Comparison of ENCODE assay signal across 8 cellular contexts in the genomic region with DNA sequence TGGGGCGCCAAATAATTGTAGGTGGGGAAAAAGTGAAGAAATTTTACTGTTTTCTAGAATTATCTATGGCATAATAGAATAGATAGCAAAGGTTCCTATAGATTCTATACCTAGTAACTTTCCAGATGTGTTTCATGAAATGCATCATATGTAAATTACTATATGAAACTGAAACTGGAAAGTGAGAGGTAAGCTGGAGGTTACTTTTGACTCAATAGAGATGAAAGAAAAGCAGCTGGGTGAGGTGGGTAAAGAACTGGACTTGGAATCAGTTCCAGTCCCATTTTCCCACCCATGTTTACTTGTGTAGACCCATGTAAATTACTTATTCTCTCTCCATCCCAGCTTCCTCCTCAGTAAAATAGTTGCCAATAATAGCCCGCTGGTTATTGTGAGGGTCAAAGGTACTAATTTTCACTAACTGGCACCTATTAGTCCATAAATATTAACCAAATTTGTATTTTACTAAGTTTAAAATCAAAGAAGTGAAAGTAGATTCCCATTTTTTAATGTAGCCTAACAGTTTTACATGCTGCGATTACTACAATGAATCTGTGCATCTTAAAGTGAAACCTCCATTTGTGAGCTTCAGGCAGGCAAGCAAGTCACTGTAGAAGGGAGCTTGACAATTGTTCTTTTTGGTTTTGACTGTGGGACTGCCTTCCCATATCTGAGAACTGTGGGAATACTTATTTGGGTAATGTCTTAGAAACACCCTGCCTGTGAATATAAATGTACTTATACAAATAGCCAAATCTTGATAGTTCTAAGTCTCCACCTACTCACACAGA.
DNase-seq lines count a peak whose midpoint lies in the region; ATAC-seq and TF ChIP-seq lines count a peak whose summit lies in the region.

No MANE protein-coding gene starts in this region.

- H3K27me3 ChIP-seq in uterus (no peaks in the 10 kb centered on the region), upper lobe of right lung (no peaks in the 10 kb centered on the region)

- no peaks in the 10 kb centered on the region for H3K36me3 Mint-ChIP-seq in nephron (ENCODE audit: low read depth)

- DNase-seq in uterus, result no peak
- DNase-seq in upper lobe of right lung, result no peak
- no peak for DNase-seq in COR-L47 (lab: John Stamatoyannopoulos, UW)
- DNase-seq in HUDEP-2 (lab: John Stamatoyannopoulos, UW; ENCODE audit: unreplicated experiment in 76 of 76), result no peak

- H3K9me3 ChIP-seq in uterus (no peaks in the 10 kb centered on the region), upper lobe of right lung (no peaks in the 10 kb centered on the region)

- H3K4me1 Mint-ChIP-seq in nephron, result peaks cover 41% of the 10 kb centered on the region

- TF ChIP-seq CTCF in nephron (IDR thresholded peaks at IDR 0.05; ENCODE audit: unreplicated experiment in 3 of 3) (no peak), uterus (IDR thresholded peaks at IDR 0.05) (no peak), upper lobe of right lung (IDR thresholded peaks at IDR 0.05) (no peak)

- ATAC-seq in GM18907 (IDR thresholded peaks at IDR 0.05; ENCODE audit: unreplicated experiment), result peak; percentile 96
- ATAC-seq in GM21825 (IDR thresholded peaks at IDR 0.05; ENCODE audit: unreplicated experiment), result peak; percentile 90
- peak; percentile 97 for ATAC-seq in HG03565 (IDR thresholded peaks at IDR 0.05; ENCODE audit: unreplicated experiment)
- no peak for ATAC-seq in upper lobe of right lung

- H3K27ac ChIP-seq in uterus (peak overlapping the region in 1 of 2 donors; percentile 12), upper lobe of right lung (no peak overlapping the region)

- no peaks in the 10 kb centered on the region for H3K36me3 ChIP-seq in uterus
- no peaks in the 10 kb centered on the region for H3K36me3 ChIP-seq in upper lobe of right lung

- no peak overlapping the region for H3K4me3 Mint-ChIP-seq in nephron

- intact Hi-C loops in uterus (cut with DNase I; ENCODE audit: low total_unique reads) (no loop called here), upper lobe of right lung (cut with DNase I) (no loop called here)

- no peak for TF ChIP-seq POLR2A in uterus (IDR thresholded peaks at IDR 0.05)

- H3K27me3 Mint-ChIP-seq in nephron (ENCODE audit: low read depth), result no peaks in the 10 kb centered on the region

- peaks cover 0 to 7% of the 10 kb centered on the region in 2 donors for H3K4me1 ChIP-seq in uterus
- H3K4me1 ChIP-seq in upper lobe of right lung, result no peaks in the 10 kb centered on the region

- H3K27ac Mint-ChIP-seq in nephron, result peak overlapping the region; percentile 84 to 91 (median 86)

- H3K9me3 Mint-ChIP-seq in nephron, result no peaks in the 10 kb centered on the region

- H3K4me3 ChIP-seq in uterus (no peak overlapping the region), upper lobe of right lung (no peak overlapping the region)
